18 cellular contexts compared by ENCODE assay signal in genomic region chr7:46934198-46934825, GRCh38.
DNase-seq lines count a peak whose midpoint lies in the region; ATAC-seq and TF ChIP-seq lines count a peak whose summit lies in the region.
"Had no signal": no experiment of that assay in that cellular context is flagged by ENCODE, and none has a peak within 500 bp of the region (broad histone marks: within the 10 kb centered on the region; RNA-seq: fewer than 3 reads in every experiment).

No MANE protein-coding gene starts in this region.

- H3K9me3 ChIP-seq in mammary epithelial cell (replicated peaks; ENCODE audit: insufficient read depth, low read length) (no peaks in the 10 kb centered on the region), mesenchymal stem cell (ENCODE audit: control insufficient read depth, low read length) (no peaks in the 10 kb centered on the region)
- H3K9me3 ChIP-seq: heart left ventricle, prostate gland, suprapubic skin had no signal

- no peak overlapping the region for H2BK15ac ChIP-seq in mesenchymal stem cell (ENCODE audit: low read depth, poor library complexity, severe bottlenecking)

- no peak overlapping the region for H3K14ac ChIP-seq in mesenchymal stem cell (ENCODE audit: low read length in 2 of 2)

- H3K9ac ChIP-seq in mammary epithelial cell (ENCODE audit: insufficient read depth, low read length) = no peak overlapping the region
- peak overlapping the region; percentile 5 for H3K9ac ChIP-seq in mesenchymal stem cell (ENCODE audit: low read length)
- H3K9ac ChIP-seq: BLaER1 treated with 17β-estradiol and CSF1 and Interleukin-3, amounts not matched to agents 10 nM and 100 nM had no signal

- WGBS in mammary epithelial cell (ENCODE audit: low coverage, missing lambda C conversion rate) = 60% methylated on average over 3 of the region's 3 CpGs
- WGBS in mesenchymal stem cell = 43% methylated on average over 2 of the region's 3 CpGs

- intact Hi-C loops in mammary epithelial cell (cut with micrococcal nuclease) = loop anchor here (5.0 kb wide), 1 partner anchor 382 kb away; no protein-coding TSS in a partner anchor

- BruUV-seq in mammary epithelial cell (replicated peaks; lab: Mats Ljungman, UMichigan) = no TSS peak

- DNase-seq in GM04503 (ENCODE audit: low read depth) (peak; percentile 42), NCI-H1930 (lab: John Stamatoyannopoulos, UW) (peak; percentile 23 to 43), mammary epithelial cell (peak; percentile 20), mesenchymal stem cell (peak; percentile 83), amygdala (lab: John Stamatoyannopoulos, UW) (no peak), NCI-H345 treated with DMSO at 0.1 percent for 48 hours (lab: John Stamatoyannopoulos, UW; ENCODE audit: unreplicated experiment) (no peak)
- DNase-seq: activated B cell treated with CpG ODN at 0.5 μM for 24 hours; activated CD8-positive, alpha-beta memory T cell treated with anti-CD3 and anti-CD28 coated beads, Interleukin-2, amount 50 U/mL, for 48 hours; activated naive CD4-positive, alpha-beta T cell treated with anti-CD3 and anti-CD28 coated beads, Interleukin-2, amount 10 ng/mL, durations not matched to agents 7 days and 5 days; cerebellar nuclear complex; heart left ventricle; NCI-H2107 had no signal

- H4K20me1 ChIP-seq in mammary epithelial cell (ENCODE audit: insufficient read depth, low read length) = no peaks in the 10 kb centered on the region
- H4K20me1 ChIP-seq: BLaER1 treated with 17β-estradiol and CSF1 and Interleukin-3, amounts not matched to agents 10 nM and 100 nM had no signal

- H3K4ac ChIP-seq in mesenchymal stem cell (ENCODE audit: low read depth in 1 of 2, low read length in 2 of 2) = peak overlapping the region in 1 of 2 experiments; percentile 79

- no peak overlapping the region for H2AK5ac ChIP-seq in mesenchymal stem cell (ENCODE audit: low read length, severe bottlenecking)

- H3K79me1 ChIP-seq in mesenchymal stem cell (replicated peaks; ENCODE audit: low read length, poor library complexity, severe bottlenecking) = no peaks in the 10 kb centered on the region

- in situ Hi-C loops in mammary epithelial cell (cut with MboI; ENCODE audit: low sequenced_read_pairs in 2 of 2) = loop anchor here (10.0 to 25.0 kb wide), 4 partner anchors 160 to 1022 kb away; partner anchors contain the start of gene IGFBP3 (in 1 of the 2)

- H3K4me1 ChIP-seq in mammary epithelial cell (ENCODE audit: insufficient read depth, low read length) (peaks cover 36% of the 10 kb centered on the region), mesenchymal stem cell (ENCODE audit: control insufficient read depth, insufficient read depth, low read depth, low read length) (no peaks in the 10 kb centered on the region)
- H3K4me1 ChIP-seq: prostate gland had no signal

- peak overlapping the region; percentile 77 for H2BK120ac ChIP-seq in mesenchymal stem cell (ENCODE audit: low read depth, low read length)

- H2AFZ ChIP-seq in mammary epithelial cell (ENCODE audit: low read depth, low read length) = peak overlapping the region; percentile 47
- no peak overlapping the region for H2AFZ ChIP-seq in mesenchymal stem cell (ENCODE audit: low read depth, low read length)
- H2AFZ ChIP-seq: PC-9 had no signal

- H3K27me3 ChIP-seq in mammary epithelial cell (ENCODE audit: insufficient read depth, low read length) (no peaks in the 10 kb centered on the region), mesenchymal stem cell (ENCODE audit: control insufficient read depth in 1 of 2, insufficient read depth in 1 of 2, low read length in 2 of 2) (no peaks in the 10 kb centered on the region)
- H3K27me3 ChIP-seq: BLaER1 treated with 17β-estradiol and CSF1 and Interleukin-3, amounts not matched to agents 10 nM and 100 nM; heart left ventricle; suprapubic skin had no signal

- H3K27ac ChIP-seq in mammary epithelial cell (ENCODE audit: insufficient read depth, low read depth, low read length) = no peak overlapping the region
- no peak overlapping the region for H3K27ac ChIP-seq in mesenchymal stem cell (ENCODE audit: low read length, poor library complexity, severe bottlenecking)
- H3K27ac ChIP-seq: BLaER1 treated with 17β-estradiol and CSF1 and Interleukin-3, amounts not matched to agents 10 nM and 100 nM; prostate gland had no signal

- CTCF ChIA-PET in mammary epithelial cell (lab: Charles Lee; ENCODE audit: low non-redundant PET) = no interaction called here

- H3K23ac ChIP-seq in mesenchymal stem cell (ENCODE audit: low read length in 2 of 2) = no peak overlapping the region

- no peak overlapping the region for H2BK5ac ChIP-seq in mesenchymal stem cell (ENCODE audit: low read depth, low read length, poor library complexity, severe bottlenecking)

- H3K36me3 ChIP-seq in mammary epithelial cell (ENCODE audit: insufficient read depth, low read length) = no peaks in the 10 kb centered on the region
- no peaks in the 10 kb centered on the region for H3K36me3 ChIP-seq in mesenchymal stem cell (ENCODE audit: control insufficient read depth in 1 of 2, insufficient read depth in 2 of 2, low read depth in 1 of 2, low read length in 2 of 2)
- H3K36me3 ChIP-seq: BLaER1 treated with 17β-estradiol and CSF1 and Interleukin-3, amounts not matched to agents 10 nM and 100 nM; heart left ventricle; prostate gland; suprapubic skin had no signal

- ATAC-seq in HG03108 (IDR thresholded peaks at IDR 0.05; ENCODE audit: unreplicated experiment) = no peak
- no peak for ATAC-seq in HG03025 (IDR thresholded peaks at IDR 0.05; ENCODE audit: low FRiP score, unreplicated experiment)

- peak overlapping the region; percentile 66 for H4K91ac ChIP-seq in mesenchymal stem cell (ENCODE audit: low read length)

- TF ChIP-seq CTCF in mammary epithelial cell (conservative IDR thresholded peaks at IDR 0.05 in 1 of 2, IDR thresholded peaks at IDR 0.05 in 1 of 2; ENCODE audit: extremely low read depth in 1 of 2, insufficient read depth in 1 of 2, low read depth in 1 of 2, low read length in 2 of 2) = no peak

- H3K18ac ChIP-seq in mesenchymal stem cell (ENCODE audit: low read depth in 1 of 2, low read length in 2 of 2) = peak overlapping the region; percentile 31 to 81

- no peak overlapping the region for H3K4me2 ChIP-seq in mammary epithelial cell (ENCODE audit: insufficient read depth, low read depth, low read length)
- H3K4me2 ChIP-seq in mesenchymal stem cell (ENCODE audit: low read length, poor library complexity, severe bottlenecking) = no peak overlapping the region
- H3K4me2 ChIP-seq: BLaER1 treated with 17β-estradiol and CSF1 and Interleukin-3, amounts not matched to agents 10 nM and 100 nM had no signal

- dilution Hi-C loops in mammary epithelial cell (cut with HindIII; ENCODE audit: low sequenced_read_pairs) = no loop called here

- peak overlapping the region; percentile 87 to 98 for H2BK12ac ChIP-seq in mesenchymal stem cell (ENCODE audit: low read length in 2 of 2)

- H3K4me3 ChIP-seq in mammary epithelial cell (replicated peaks in 1 of 3; ENCODE audit: insufficient read depth in 1 of 3, low read depth in 2 of 3, low read length in 3 of 3) (no peak overlapping the region), mesenchymal stem cell (ENCODE audit: insufficient read depth in 1 of 2, low read depth in 1 of 2, low read length in 2 of 2) (no peak overlapping the region)
- H3K4me3 ChIP-seq: BLaER1 treated with 17β-estradiol and CSF1 and Interleukin-3, amounts not matched to agents 10 nM and 100 nM; heart left ventricle; PC-9; prostate gland; suprapubic skin had no signal

- H4K8ac ChIP-seq in mesenchymal stem cell (ENCODE audit: low read length) = no peak overlapping the region

- H3K79me2 ChIP-seq in mammary epithelial cell (ENCODE audit: insufficient read depth, low read length) = no peaks in the 10 kb centered on the region

Comparison
In these comparisons a context has a peak if more than half of its experiments do, and no peak if none do; other contexts are left out.
1. DNase-seq: peak in GM04503 (single experiment), NCI-H1930 (2 of 2), mammary epithelial cell (single experiment) and mesenchymal stem cell (single experiment); none in amygdala (0 of 56) and NCI-H345 treated with DMSO at 0.1 percent for 48 hours (single experiment).